In the genomic region with DNA sequence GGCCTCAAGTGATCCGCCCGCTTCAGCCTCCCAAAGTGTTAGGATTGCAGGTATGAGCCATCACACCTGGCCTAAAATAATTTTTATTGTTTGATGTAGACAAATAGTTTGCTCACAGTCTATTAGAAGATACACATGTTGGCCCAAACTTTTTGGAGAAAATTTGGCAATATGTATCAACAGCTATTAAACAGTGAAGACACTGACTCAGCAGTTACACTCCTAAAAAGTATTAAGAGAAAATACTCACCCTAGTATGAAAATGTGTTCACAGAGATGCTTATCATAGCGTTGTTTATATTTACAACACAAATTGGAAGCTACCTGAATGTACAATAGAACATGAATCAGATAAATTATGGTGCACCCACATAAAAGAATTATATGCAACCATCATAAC, we compare ENCODE assay signal across 20 cellular contexts.
"Had no signal": no experiment of that assay in that cellular context is flagged by ENCODE, and none has a peak within 500 bp of the region (broad histone marks: within the 10 kb centered on the region; RNA-seq: fewer than 3 reads in every experiment).

No MANE protein-coding gene starts in this region.

- H3K9me3 ChIP-seq: colonic mucosa, upper lobe of right lung had no signal

- ATAC-seq: activated T-cell treated with anti-CD3 and anti-CD28 coated beads, Interleukin-2, amount 50 U/mL, for 72 hours; foreskin keratinocyte; left lung; naive thymus-derived CD8-positive, alpha-beta T cell; T-helper 17 cell; upper lobe of right lung had no signal

- H3K27me3 Mint-ChIP-seq: activated CD4-positive, alpha-beta memory T cell treated with anti-CD3 and anti-CD28 coated beads for 36 hours; activated naive CD4-positive, alpha-beta T cell treated with anti-CD3 and anti-CD28 coated beads, Interleukin-2, amount 10 ng/mL, durations not matched to agents 7 days and 5 days; central memory CD8-positive, alpha-beta T cell; naive thymus-derived CD8-positive, alpha-beta T cell; T-helper 17 cell had no signal

- DNase-seq: activated CD4-positive, alpha-beta memory T cell treated with anti-CD3 and anti-CD28 coated beads for 36 hours; activated CD4-positive, alpha-beta T cell treated with anti-CD3 and anti-CD28 coated beads for 48 hours; activated effector memory CD4-positive, alpha-beta T cell treated with Interleukin-2 at 50 U/mL for 16 hours; activated naive CD4-positive, alpha-beta T cell treated with anti-CD3 and anti-CD28 coated beads, Interleukin-2, amount 10 ng/mL, durations not matched to agents 7 days and 5 days; activated T-cell treated with anti-CD3 and anti-CD28 coated beads, Interleukin-2, amount 50 U/mL, for 72 hours; colonic mucosa; dorsolateral prefrontal cortex; foreskin keratinocyte; immature natural killer cell; left lung; naive thymus-derived CD8-positive, alpha-beta T cell; spleen; stimulated activated CD4-positive, alpha-beta T cell treated with anti-CD3 and anti-CD28 coated beads, Interleukin-4, amount 100 ng/mL, for 24 hours; stimulated activated naive CD4-positive, alpha-beta T cell treated with Interleukin-2 at 50 U/mL for 16 hours; T-helper 17 cell; upper lobe of right lung had no signal

- H2AFZ ChIP-seq: neural progenitor cell had no signal

- H3K4me3 ChIP-seq: ascending aorta, colonic mucosa, dorsolateral prefrontal cortex, left lung, neural progenitor cell, spleen, upper lobe of right lung had no signal

- H3K4me1 ChIP-seq: colonic mucosa, foreskin keratinocyte, neural progenitor cell, spleen had no signal

- H3K9me3 Mint-ChIP-seq: central memory CD8-positive, alpha-beta T cell had no signal

- H3K27ac Mint-ChIP-seq: activated CD4-positive, alpha-beta memory T cell treated with anti-CD3 and anti-CD28 coated beads for 36 hours; activated naive CD4-positive, alpha-beta T cell treated with anti-CD3 and anti-CD28 coated beads, Interleukin-2, amount 10 ng/mL, durations not matched to agents 7 days and 5 days; activated T-cell treated with anti-CD3 and anti-CD28 coated beads, Interleukin-2, amount 50 U/mL, for 72 hours; mesothelial cell of epicardium; naive thymus-derived CD8-positive, alpha-beta T cell; neural progenitor cell; T-helper 17 cell had no signal

- H3K4me1 Mint-ChIP-seq: mesothelial cell of epicardium, neural progenitor cell had no signal

- H3K4me3 Mint-ChIP-seq: activated CD4-positive, alpha-beta memory T cell treated with anti-CD3 and anti-CD28 coated beads for 36 hours; activated naive CD4-positive, alpha-beta T cell treated with anti-CD3 and anti-CD28 coated beads, Interleukin-2, amount 10 ng/mL, durations not matched to agents 7 days and 5 days; activated T-cell treated with anti-CD3 and anti-CD28 coated beads, Interleukin-2, amount 50 U/mL, for 72 hours; central memory CD8-positive, alpha-beta T cell; immature natural killer cell; mesothelial cell of epicardium; naive thymus-derived CD8-positive, alpha-beta T cell; neural progenitor cell; T-helper 17 cell had no signal

- H3K9ac ChIP-seq: neural progenitor cell had no signal

- H3K36me3 Mint-ChIP-seq: activated naive CD4-positive, alpha-beta T cell treated with anti-CD3 and anti-CD28 coated beads, Interleukin-2, amount 10 ng/mL, durations not matched to agents 7 days and 5 days had no signal

- H3K27me3 ChIP-seq: ascending aorta, colonic mucosa, dorsolateral prefrontal cortex, foreskin keratinocyte, left lung, neural progenitor cell, spleen, upper lobe of right lung had no signal

- H3K36me3 ChIP-seq: ascending aorta, colonic mucosa, left lung, neural progenitor cell, spleen, upper lobe of right lung had no signal

- H3K4me2 ChIP-seq: neural progenitor cell had no signal

- H3K27ac ChIP-seq: ascending aorta, colonic mucosa, dorsolateral prefrontal cortex, foreskin keratinocyte, neural progenitor cell, spleen, upper lobe of right lung had no signal
